In genomic region chr3:184656991-184657669, GRCh38 we compare ENCODE assay signal across 8 cellular contexts. TPM values are rescaled to one million over a fixed set of nuclear protein-coding genes. Genes with fewer than 3 reads are reported as not detected.
DNase-seq lines count a peak whose midpoint lies in the region; ATAC-seq and TF ChIP-seq lines count a peak whose summit lies in the region.

No MANE protein-coding gene starts in this region.

- H3K79me2 ChIP-seq in mammary epithelial cell (ENCODE audit: insufficient read depth, low read length) = no peaks in the 10 kb centered on the region

- ATAC-seq in GM19463 (IDR thresholded peaks at IDR 0.05; ENCODE audit: unreplicated experiment) (peak; percentile 80), HG03521 (IDR thresholded peaks at IDR 0.05; ENCODE audit: unreplicated experiment) (peak; percentile 61)

- peak overlapping the region; percentile 42 for H3K4me2 ChIP-seq in mammary epithelial cell (ENCODE audit: insufficient read depth, low read depth, low read length)

- peak overlapping the region; percentile 53 for H3K9ac ChIP-seq in mammary epithelial cell (ENCODE audit: insufficient read depth, low read length)

- dilution Hi-C loops in mammary epithelial cell (cut with HindIII; ENCODE audit: low sequenced_read_pairs) = loop anchor here (5.0 kb wide), 3 partner anchors 45 to 110 kb away; no protein-coding TSS in a partner anchor

- no TSS peak for BruUV-seq in mammary epithelial cell (replicated peaks; lab: Mats Ljungman, UMichigan)
- no TSS peak for BruUV-seq in Caco-2 (replicated peaks; lab: Mats Ljungman, UMichigan)

- H3K36me3 ChIP-seq in mammary epithelial cell (ENCODE audit: insufficient read depth, low read length) (no peaks in the 10 kb centered on the region), Caco-2 (ENCODE audit: control insufficient read depth, insufficient read depth, low read length) (no peaks in the 10 kb centered on the region)

- no peak overlapping the region for H3K4me3 Mint-ChIP-seq in chondrocyte (ENCODE audit: unreplicated experiment)
- no peak overlapping the region for H3K4me3 Mint-ChIP-seq in Caco-2 (ENCODE audit: unreplicated experiment)

- H4K20me1 ChIP-seq in mammary epithelial cell (ENCODE audit: insufficient read depth, low read length) = no peaks in the 10 kb centered on the region

- no peak overlapping the region for H3K4me3 ChIP-seq in mammary epithelial cell (replicated peaks in 1 of 3; ENCODE audit: insufficient read depth in 1 of 3, low read depth in 2 of 3, low read length in 3 of 3)
- H3K4me3 ChIP-seq in Caco-2 (ENCODE audit: low read depth, low read length) = no peak overlapping the region

- intact Hi-C loops in mammary epithelial cell (cut with micrococcal nuclease) = loop anchor here (1.0 to 10.0 kb wide), 3 partner anchors 88 to 108 kb away; no protein-coding TSS in a partner anchor
- intact Hi-C loops in Caco-2 (cut with micrococcal nuclease; ENCODE audit: unreplicated experiment) = no loop called here

- in situ Hi-C loops in mammary epithelial cell (cut with MboI; ENCODE audit: low sequenced_read_pairs in 2 of 2) = loop anchor here in 1 of 2 donors (10.0 kb wide), 1 partner anchor 108 kb away; no protein-coding TSS in a partner anchor

- TF ChIP-seq CTCF in mammary epithelial cell (conservative IDR thresholded peaks at IDR 0.05 in 1 of 2, IDR thresholded peaks at IDR 0.05 in 1 of 2; ENCODE audit: extremely low read depth in 1 of 2, insufficient read depth in 1 of 2, low read depth in 1 of 2, low read length in 2 of 2) = no peak
- no peak for TF ChIP-seq CTCF in chondrocyte (IDR thresholded peaks at IDR 0.05)
- no peak for TF ChIP-seq CTCF in Caco-2 (IDR thresholded peaks at IDR 0.05; ENCODE audit: insufficient read depth in 1 of 2, low read depth in 1 of 2, low read length in 1 of 2, severe bottlenecking in 1 of 2, unreplicated experiment in 1 of 2)

- H3K9me3 ChIP-seq in mammary epithelial cell (replicated peaks; ENCODE audit: insufficient read depth, low read length) (no peaks in the 10 kb centered on the region), Caco-2 (no peaks in the 10 kb centered on the region)

- H3K4me1 ChIP-seq in mammary epithelial cell (ENCODE audit: insufficient read depth, low read length) (peaks cover 49% of the 10 kb centered on the region), Caco-2 (peaks cover 7% of the 10 kb centered on the region)

- peaks cover 47% of the 10 kb centered on the region for H3K4me1 Mint-ChIP-seq in chondrocyte (ENCODE audit: low read depth)
- peaks cover 7% of the 10 kb centered on the region for H3K4me1 Mint-ChIP-seq in Caco-2 (ENCODE audit: low read depth, unreplicated experiment)

- DNase-seq in Daoy (ENCODE audit: low read depth) (peak; percentile 93), mammary epithelial cell (peak; percentile 98), COR-L47 (lab: John Stamatoyannopoulos, UW) (no peak), chondrocyte (ENCODE audit: low spot score) (no peak), Caco-2 (no peak), NCI-H1694 (lab: John Stamatoyannopoulos, UW) (no peak)

- CTCF ChIA-PET in mammary epithelial cell (lab: Charles Lee; ENCODE audit: low non-redundant PET) = interaction anchor here (0.6 to 0.7 kb wide), 2 partner anchors 78 to 84 kb away, joined by 3 to 13 read pairs; no protein-coding TSS in a partner anchor
- CTCF ChIA-PET in Caco-2 (lab: Charles Lee) = no interaction called here

- H3K27ac Mint-ChIP-seq in chondrocyte (ENCODE audit: unreplicated experiment) (no peak overlapping the region), Caco-2 (ENCODE audit: unreplicated experiment) (no peak overlapping the region)

- no peaks in the 10 kb centered on the region for H3K27me3 Mint-ChIP-seq in chondrocyte (ENCODE audit: low read depth)
- no peaks in the 10 kb centered on the region for H3K27me3 Mint-ChIP-seq in Caco-2 (ENCODE audit: insufficient read depth, unreplicated experiment)

- H3K27me3 ChIP-seq in mammary epithelial cell (ENCODE audit: insufficient read depth, low read length) (no peaks in the 10 kb centered on the region), Caco-2 (replicated peaks; ENCODE audit: control insufficient read depth, insufficient read depth, low read length) (no peaks in the 10 kb centered on the region)

- H2AFZ ChIP-seq in mammary epithelial cell (ENCODE audit: low read depth, low read length) = peak overlapping the region; percentile 73

- peaks cover 1% of the 10 kb centered on the region for H3K36me3 Mint-ChIP-seq in chondrocyte (ENCODE audit: low read depth)
- no peaks in the 10 kb centered on the region for H3K36me3 Mint-ChIP-seq in Caco-2 (ENCODE audit: insufficient read depth, unreplicated experiment)

- peak overlapping the region; percentile 93 for H3K27ac ChIP-seq in mammary epithelial cell (ENCODE audit: insufficient read depth, low read depth, low read length)

- POLR2A ChIA-PET in Caco-2 (lab: Charles Lee) = no interaction called here

- H3K9me3 Mint-ChIP-seq in chondrocyte (ENCODE audit: low read depth) (peaks cover 6% of the 10 kb centered on the region), Caco-2 (ENCODE audit: unreplicated experiment) (no peaks in the 10 kb centered on the region)

- WGBS in mammary epithelial cell (ENCODE audit: low coverage, missing lambda C conversion rate) = 2% methylated on average over 5 of the region's 10 CpGs

RNA-seq across cellular contexts. Expression of gene MAGEF1, which starts 54.7 kb away (rescaled TPM):
- 60.1 and 75.9 TPM in 2 replicates for total RNA-seq in Daoy (2014; rRNA removed; shearing (Covaris generic))
- total RNA-seq in mammary epithelial cell (10 to 100 TPM; 19.0 to 27.8 TPM), chondrocyte (35.0 to 37.8 TPM (median 36.1 TPM) in 3 replicates), Caco-2 (2022) (52.2 and 59.1 TPM in 2 replicates)
- polyA plus RNA-seq in mammary epithelial cell = 14.3 TPM
- polyA minus RNA-seq in mammary epithelial cell = 4.4 TPM

Comparison
In these comparisons a context has a peak if more than half of its experiments do, and no peak if none do; other contexts are left out.
1. DNase-seq: peak in Daoy (single experiment) and mammary epithelial cell (single experiment); none in COR-L47 (single experiment), chondrocyte (single experiment), Caco-2 (0 of 2) and NCI-H1694 (single experiment).